In the genomic region with DNA sequence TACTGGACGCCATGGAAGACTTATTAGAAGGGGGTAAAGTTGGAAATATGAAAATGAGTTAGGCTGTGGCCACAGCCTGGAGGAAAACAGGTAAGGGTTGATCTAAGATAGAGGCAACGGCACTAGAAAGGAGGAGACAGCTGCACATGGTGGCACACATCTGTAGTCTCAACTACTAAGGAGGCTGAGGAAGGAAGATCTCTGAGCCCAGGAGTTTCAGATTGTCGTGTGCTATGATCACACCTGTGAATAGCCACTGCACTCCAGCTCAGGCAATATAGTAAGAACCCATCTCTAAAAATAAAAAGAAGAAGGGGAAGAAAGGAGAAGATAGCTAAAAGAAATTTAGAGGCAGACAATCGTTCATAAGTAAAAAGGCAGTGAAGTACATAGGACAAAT, we compare ENCODE assay signal across 28 cellular contexts.
"Had no signal": no experiment of that assay in that cellular context is flagged by ENCODE, and none has a peak within 500 bp of the region (broad histone marks: within the 10 kb centered on the region; RNA-seq: fewer than 3 reads in every experiment).

No MANE protein-coding gene starts in this region.

- H3K27ac ChIP-seq: neutrophil, pancreas, prostate gland, right atrium auricular region, right lobe of liver, sigmoid colon, stomach, thoracic aorta, thyroid gland, transverse colon, upper lobe of left lung, vagina had no signal

- H3K27ac Mint-ChIP-seq: naive B cell; natural killer cell treated with Interleukin-12 subunit alpha and Interleukin-12 subunit beta and Interleukin-15 and Interleukin-18, amount 100 ng/mL, for 72 hours; nephron progenitor cell; stimulated activated effector memory CD8-positive, alpha-beta T cell treated with anti-CD3 and anti-CD28 coated beads, Interleukin-12 subunit alpha, Interleukin-12 subunit beta, amount 100 ng/mL, for 72 hours; stimulated activated naive B cell treated with anti-CD40 and anti-IgM and Interleukin-4, amounts not matched to agents 10 μg/mL and 1 μg/mL and 100 μg/mL, for 72 hours; stimulated activated naive CD8-positive, alpha-beta T cell treated with anti-CD3 and anti-CD28 coated beads, Interleukin-15, Interleukin-2, amounts not matched to agents 100 ng/mL and 50 ng/mL, for 24 hours had no signal

- H3K9me3 ChIP-seq: neutrophil, pancreas, prostate gland, right atrium auricular region, right lobe of liver, sigmoid colon, stomach, thoracic aorta, thyroid gland, transverse colon, upper lobe of left lung, vagina had no signal

- H3K4me1 ChIP-seq: pancreas, prostate gland, right atrium auricular region, right lobe of liver, sigmoid colon, thyroid gland, transverse colon, vagina had no signal

- H3K27me3 ChIP-seq: neutrophil, pancreas, right atrium auricular region, right lobe of liver, sigmoid colon, stomach, thyroid gland, transverse colon, upper lobe of left lung, vagina had no signal

- H3K4me3 Mint-ChIP-seq: naive B cell; naive thymus-derived CD8-positive, alpha-beta T cell; natural killer cell treated with Interleukin-12 subunit alpha and Interleukin-12 subunit beta and Interleukin-15 and Interleukin-18, amount 100 ng/mL, for 72 hours; nephron progenitor cell; neural crest cell; stimulated activated effector memory CD8-positive, alpha-beta T cell treated with anti-CD3 and anti-CD28 coated beads, Interleukin-12 subunit alpha, Interleukin-12 subunit beta, amount 100 ng/mL, for 72 hours; stimulated activated naive B cell treated with anti-CD40 and anti-IgM and Interleukin-4, amounts not matched to agents 10 μg/mL and 1 μg/mL and 100 μg/mL, for 72 hours; stimulated activated naive CD8-positive, alpha-beta T cell treated with anti-CD3 and anti-CD28 coated beads, Interleukin-15, Interleukin-2, amounts not matched to agents 100 ng/mL and 50 ng/mL, for 24 hours had no signal

- H3K4me3 ChIP-seq: pancreas, prostate gland, right atrium auricular region, right lobe of liver, sigmoid colon, stomach, thoracic aorta, thyroid gland, transverse colon, upper lobe of left lung, vagina had no signal

- H3K9me3 Mint-ChIP-seq: natural killer cell treated with Interleukin-12 subunit alpha and Interleukin-12 subunit beta and Interleukin-15 and Interleukin-18, amount 100 ng/mL, for 72 hours; nephron progenitor cell; neural crest cell; stimulated activated effector memory CD8-positive, alpha-beta T cell treated with anti-CD3 and anti-CD28 coated beads, Interleukin-12 subunit alpha, Interleukin-12 subunit beta, amount 100 ng/mL, for 72 hours; stimulated activated naive CD8-positive, alpha-beta T cell treated with anti-CD3 and anti-CD28 coated beads, Interleukin-15, Interleukin-2, amounts not matched to agents 100 ng/mL and 50 ng/mL, for 24 hours had no signal

- H3K36me3 Mint-ChIP-seq: naive B cell; naive thymus-derived CD8-positive, alpha-beta T cell; natural killer cell treated with Interleukin-12 subunit alpha and Interleukin-12 subunit beta and Interleukin-15 and Interleukin-18, amount 100 ng/mL, for 72 hours; stimulated activated effector memory CD8-positive, alpha-beta T cell treated with anti-CD3 and anti-CD28 coated beads, Interleukin-12 subunit alpha, Interleukin-12 subunit beta, amount 100 ng/mL, for 72 hours; stimulated activated naive B cell treated with anti-CD40 and anti-IgM and Interleukin-4, amounts not matched to agents 10 μg/mL and 1 μg/mL and 100 μg/mL, for 72 hours had no signal

- DNase-seq: naive B cell; naive thymus-derived CD8-positive, alpha-beta T cell; nephron progenitor cell; nucleus accumbens; pancreas; retina; right lobe of liver; sigmoid colon; small intestine; stimulated activated CD4-positive, alpha-beta T cell treated with anti-CD3 and anti-CD28 coated beads, Interleukin-15, amount 100 ng/mL, for 24 hours; stimulated activated CD4-positive, alpha-beta T cell treated with anti-CD3 and anti-CD28 coated beads, Interleukin-2, amount 100 ng/mL, for 24 hours; stimulated activated CD4-positive, alpha-beta T cell treated with anti-CD3 and anti-CD28 coated beads, Interleukin-2, amount 100 ng/mL, for 48 hours; stimulated activated CD4-positive, alpha-beta T cell treated with anti-CD3 and anti-CD28 coated beads, Interleukin-4, amount 100 ng/mL, for 24 hours; stimulated activated naive B cell treated with anti-CD40 and anti-IgM and Interleukin-4, amounts not matched to agents 10 μg/mL and 1 μg/mL and 100 μg/mL, for 72 hours; stimulated activated naive CD4-positive, alpha-beta T cell treated with Interleukin-2 at 50 U/mL for 16 hours; stomach; thyroid gland; transverse colon; upper lobe of left lung had no signal

- H3K36me3 ChIP-seq: neutrophil, pancreas, prostate gland, right atrium auricular region, right lobe of liver, sigmoid colon, stomach, thoracic aorta, thyroid gland, transverse colon, upper lobe of left lung, vagina had no signal

- ATAC-seq: naive thymus-derived CD8-positive, alpha-beta T cell; natural killer cell treated with Interleukin-12 subunit alpha and Interleukin-12 subunit beta and Interleukin-15 and Interleukin-18, amount 100 ng/mL, for 72 hours; pancreas; right lobe of liver; stimulated activated effector memory CD8-positive, alpha-beta T cell treated with anti-CD3 and anti-CD28 coated beads, Interleukin-12 subunit alpha, Interleukin-12 subunit beta, amount 100 ng/mL, for 72 hours; stimulated activated naive B cell treated with anti-CD40 and anti-IgM and Interleukin-4, amounts not matched to agents 10 μg/mL and 1 μg/mL and 100 μg/mL, for 72 hours had no signal

- H3K4me1 Mint-ChIP-seq: stimulated activated effector memory CD8-positive, alpha-beta T cell treated with anti-CD3 and anti-CD28 coated beads, Interleukin-12 subunit alpha, Interleukin-12 subunit beta, amount 100 ng/mL, for 72 hours had no signal
